Comparison of ENCODE assay signal across 16 cellular contexts in the genomic region with DNA sequence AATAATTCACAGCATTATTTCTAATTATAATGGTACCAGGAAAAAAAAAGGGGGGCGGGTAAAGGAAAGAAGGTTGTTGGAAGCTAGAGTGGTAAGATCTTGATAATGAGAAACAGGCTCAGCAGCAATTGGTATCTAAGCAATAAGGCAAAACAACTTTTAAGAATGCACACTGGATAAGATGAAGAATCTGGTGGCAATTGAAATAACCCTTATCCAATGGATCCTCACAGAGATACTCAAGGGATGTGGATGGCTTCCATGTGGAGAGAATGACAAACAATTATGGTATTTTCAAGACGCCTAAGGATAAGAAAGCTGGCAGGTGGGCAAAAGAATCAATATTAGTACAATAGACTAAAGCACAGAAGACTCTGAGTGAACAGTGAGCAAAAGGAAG.
"Had no signal": no experiment of that assay in that cellular context is flagged by ENCODE, and none has a peak within 500 bp of the region (broad histone marks: within the 10 kb centered on the region; RNA-seq: fewer than 3 reads in every experiment).

No MANE protein-coding gene starts in this region.

- H3K27me3 Mint-ChIP-seq: activated naive CD4-positive, alpha-beta T cell treated with anti-CD3 and anti-CD28 coated beads, Interleukin-2, amount 10 ng/mL, durations not matched to agents 7 days and 5 days had no signal

- H3K27ac Mint-ChIP-seq: activated naive CD4-positive, alpha-beta T cell treated with anti-CD3 and anti-CD28 coated beads, Interleukin-2, amount 10 ng/mL, durations not matched to agents 7 days and 5 days; activated T-helper 2 cell treated with anti-CD3 and anti-CD28 coated beads, Interferon-gamma antibody, Interleukin-2, Interleukin-4, amounts not matched to agents 10 μg/mL and 5 μg/mL and 100 μg/mL, durations not matched to agents 14 hours and 24 hours and 36 hours; naive thymus-derived CD8-positive, alpha-beta T cell had no signal

- H3K9me3 ChIP-seq: left lung, mucosa of descending colon, stomach, testis had no signal

- H3K4me1 Mint-ChIP-seq: activated naive CD4-positive, alpha-beta T cell treated with anti-CD3 and anti-CD28 coated beads, Interleukin-2, amount 10 ng/mL, durations not matched to agents 7 days and 5 days; naive thymus-derived CD8-positive, alpha-beta T cell had no signal

- H3K27ac ChIP-seq: left lung, stomach, testis had no signal

- H3K9me3 Mint-ChIP-seq: activated naive CD4-positive, alpha-beta T cell treated with anti-CD3 and anti-CD28 coated beads, Interleukin-2, amount 10 ng/mL, durations not matched to agents 7 days and 5 days; activated T-helper 2 cell treated with anti-CD3 and anti-CD28 coated beads, Interferon-gamma antibody, Interleukin-2, Interleukin-4, amounts not matched to agents 10 μg/mL and 5 μg/mL and 100 μg/mL, durations not matched to agents 14 hours and 24 hours and 36 hours; naive thymus-derived CD8-positive, alpha-beta T cell had no signal

- H3K36me3 ChIP-seq: left lung, stomach had no signal

- H3K4me3 ChIP-seq: left lung, mucosa of descending colon, stomach, testis had no signal

- H3K36me3 Mint-ChIP-seq: activated naive CD4-positive, alpha-beta T cell treated with anti-CD3 and anti-CD28 coated beads, Interleukin-2, amount 10 ng/mL, durations not matched to agents 7 days and 5 days; naive thymus-derived CD8-positive, alpha-beta T cell had no signal

- ATAC-seq: left lung; mucosa of descending colon; naive thymus-derived CD8-positive, alpha-beta T cell had no signal

- H3K4me3 Mint-ChIP-seq: activated naive CD4-positive, alpha-beta T cell treated with anti-CD3 and anti-CD28 coated beads, Interleukin-2, amount 10 ng/mL, durations not matched to agents 7 days and 5 days; naive thymus-derived CD8-positive, alpha-beta T cell had no signal

- H3K4me1 ChIP-seq: left lung, stomach, testis had no signal

- H3K27me3 ChIP-seq: left lung, stomach, testis had no signal

- DNase-seq: activated CD4-positive, alpha-beta T cell treated with anti-CD3 and anti-CD28 coated beads for 1 hour; activated CD4-positive, alpha-beta T cell treated with anti-CD3 and anti-CD28 coated beads, Interleukin-2, amount 50 U/mL, for 4 hours; activated naive CD4-positive, alpha-beta T cell treated with anti-CD3 and anti-CD28 coated beads, Interleukin-2, amount 10 ng/mL, durations not matched to agents 7 days and 5 days; hypothalamus; kidney; left lung; mammary epithelial cell; mucosa of descending colon; naive thymus-derived CD8-positive, alpha-beta T cell; posterior cingulate gyrus; retina; stimulated activated CD4-positive, alpha-beta T cell treated with anti-CD3 and anti-CD28 coated beads, Interleukin-12 subunit alpha, Interleukin-12 subunit beta, amount 100 ng/mL, for 4 hours; stimulated activated CD4-positive, alpha-beta T cell treated with anti-CD3 and anti-CD28 coated beads, Interleukin-2, amount 100 ng/mL, for 24 hours; stomach; testis had no signal
